In the genomic region with DNA sequence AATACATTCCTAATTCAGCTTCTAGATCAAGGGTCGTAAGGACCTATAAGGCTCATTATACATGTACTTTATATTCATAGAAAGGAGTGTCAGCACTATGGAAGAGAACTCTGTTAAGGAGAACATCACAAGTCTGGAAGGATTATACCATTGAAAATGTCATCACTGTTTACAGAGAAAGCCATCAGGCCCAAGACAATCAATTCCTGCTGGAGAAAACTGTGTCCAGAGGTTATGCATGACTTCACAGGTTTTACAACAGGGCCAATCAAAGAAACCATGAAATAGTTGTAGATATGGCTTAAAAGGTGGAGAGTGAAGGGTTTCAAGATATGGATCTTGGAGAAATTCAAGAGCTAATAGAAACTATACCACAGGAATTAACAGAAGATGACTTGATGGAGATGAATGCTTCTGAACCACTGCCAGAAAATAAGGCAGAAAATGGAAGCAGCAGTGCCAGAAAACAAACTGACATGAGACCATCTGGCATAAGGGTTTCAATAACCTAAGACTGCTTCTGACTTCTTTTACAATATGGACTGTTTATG, we compare ENCODE assay signal across 21 cellular contexts.
"Had no signal": no experiment of that assay in that cellular context is flagged by ENCODE, and none has a peak within 500 bp of the region (broad histone marks: within the 10 kb centered on the region; RNA-seq: fewer than 3 reads in every experiment).

No MANE protein-coding gene starts in this region.

- H3K4me3 Mint-ChIP-seq: activated naive CD4-positive, alpha-beta T cell treated with anti-CD3 and anti-CD28 coated beads, Interleukin-2, amount 50 U/mL, for 24 hours; endodermal cell; memory B cell; nephron; T-helper 2 cell treated with Interferon-gamma antibody and Interleukin-4, amounts not matched to agents 5 μg/mL and 100 μg/mL, for 36 hours; type B pancreatic cell had no signal

- H3K4me3 ChIP-seq: left ventricle myocardium inferior, psoas muscle, right lobe of liver, suprapubic skin had no signal

- H3K27me3 Mint-ChIP-seq: activated naive CD4-positive, alpha-beta T cell treated with anti-CD3 and anti-CD28 coated beads, Interleukin-2, amount 50 U/mL, for 24 hours; memory B cell; type B pancreatic cell had no signal

- H3K4me1 Mint-ChIP-seq: activated naive CD4-positive, alpha-beta T cell treated with anti-CD3 and anti-CD28 coated beads, Interleukin-2, amount 50 U/mL, for 24 hours; endodermal cell; memory B cell; nephron had no signal

- H3K4me1 ChIP-seq: left ventricle myocardium inferior, psoas muscle, right lobe of liver, suprapubic skin had no signal

- H3K27ac Mint-ChIP-seq: activated naive CD4-positive, alpha-beta T cell treated with anti-CD3 and anti-CD28 coated beads, Interleukin-2, amount 50 U/mL, for 24 hours; endodermal cell; memory B cell; nephron; T-helper 2 cell treated with Interferon-gamma antibody and Interleukin-4, amounts not matched to agents 5 μg/mL and 100 μg/mL, for 36 hours; type B pancreatic cell had no signal

- ATAC-seq: psoas muscle; right lobe of liver; stimulated activated naive CD8-positive, alpha-beta T cell treated with anti-CD3 and anti-CD28 coated beads, Interleukin-15, Interleukin-2, amounts not matched to agents 100 U/mL and 50 U/mL, for 24 hours had no signal

- H3K27me3 ChIP-seq: brain microvascular endothelial cell, right lobe of liver, suprapubic skin had no signal

- DNase-seq: activated CD4-positive, alpha-beta T cell treated with anti-CD3 and anti-CD28 coated beads, Interleukin-2, amount 50 U/mL, for 4 hours; activated CD4-positive, CD25-positive, alpha-beta regulatory T cell treated with anti-CD3 and anti-CD28 coated beads, Interleukin-2, amount 50 U/mL, for 72 hours; activated T-cell treated with anti-CD3 and anti-CD28 coated beads, Interleukin-2, amount 50 U/mL, for 1 hour; amniotic stem cell; brain microvascular endothelial cell; cerebellar nuclear complex; dermis blood vessel endothelial cell; endodermal cell; erythroblast; islet precursor cell; left ventricle myocardium inferior; occipital lobe; psoas muscle; right lobe of liver; stimulated activated naive CD8-positive, alpha-beta T cell treated with anti-CD3 and anti-CD28 coated beads, Interleukin-15, Interleukin-2, amounts not matched to agents 100 U/mL and 50 U/mL, for 24 hours had no signal

- H3K27ac ChIP-seq: brain microvascular endothelial cell, left ventricle myocardium inferior, psoas muscle, right lobe of liver, suprapubic skin had no signal

- H3K9me3 ChIP-seq: right lobe of liver had no signal
